ENCODE assay signal across 15 cellular contexts in the genomic region with DNA sequence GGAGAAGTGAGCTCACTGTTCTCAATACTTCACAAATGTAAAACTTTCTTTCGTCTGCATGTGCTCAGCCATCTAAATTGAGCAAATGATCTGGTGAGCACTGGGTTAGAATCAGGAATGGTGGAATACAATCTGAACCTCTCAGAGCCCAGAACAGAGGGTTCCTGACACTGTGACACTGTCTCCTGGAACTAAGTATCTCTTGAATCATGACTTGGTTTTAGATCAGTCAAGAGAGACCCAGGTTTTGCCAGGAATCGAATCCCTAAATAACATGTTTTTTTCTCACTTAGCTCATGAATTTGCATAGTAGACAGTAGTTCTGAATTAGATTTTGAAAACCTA. TPM values are rescaled to one million over a fixed set of nuclear protein-coding genes. Genes with fewer than 3 reads are reported as not detected.
A peak's percentile ranks its signal among the peaks of the same experiment; 100 is the strongest.
DNase-seq lines count a peak whose midpoint lies in the region; TF ChIP-seq lines count a peak whose summit lies in the region.
"Had no signal": no experiment of that assay in that cellular context is flagged by ENCODE, and none has a peak within 500 bp of the region (broad histone marks: within the 10 kb centered on the region; RNA-seq: fewer than 3 reads in every experiment).

No MANE protein-coding gene starts in this region.

- DNase-seq in GM23248: no peak
- DNase-seq in right atrium auricular region (ENCODE audit: low spot score): no peak
- DNase-seq in RKO (ENCODE audit: low spot score): no peak
- no peak for DNase-seq in NOMO-1 (lab: John Stamatoyannopoulos, UW; ENCODE audit: unreplicated experiment in 2 of 2)
- DNase-seq in NCI-H510A treated with DMSO at 0.1 percent for 48 hours (lab: John Stamatoyannopoulos, UW): no peak
- no peak for DNase-seq in GF-D8 (lab: John Stamatoyannopoulos, UW)
- DNase-seq: activated effector memory CD4-positive, alpha-beta T cell treated with Interleukin-2 at 50 U/mL for 16 hours; GDM1; NCI-H1092; NCI-H524 treated with DMSO at 0.1 percent for 48 hours; SIG-M5 had no signal

- TF ChIP-seq CTCF in right atrium auricular region (IDR thresholded peaks at IDR 0.05): no peak

- H2AFZ ChIP-seq in GM23248: no peak overlapping the region

- peak overlapping the region; percentile 51 for H3K27ac ChIP-seq in GM23248
- peak overlapping the region; percentile 14 to 53 for H3K27ac ChIP-seq in right atrium auricular region
- peak overlapping the region; percentile 67 for H3K27ac ChIP-seq in skeletal muscle tissue (ENCODE audit: low read depth, low read length)
- H3K27ac ChIP-seq: BLaER1 treated with 17β-estradiol and CSF1 and Interleukin-3, amounts not matched to agents 10 nM and 100 nM had no signal

- peaks cover 55% of the 10 kb centered on the region for H3K4me1 ChIP-seq in GM23248 (ENCODE audit: insufficient read depth)
- peaks cover 0 to 49% of the 10 kb centered on the region in 2 donors for H3K4me1 ChIP-seq in right atrium auricular region
- peaks cover 39 to 49% (median 40%) of the 10 kb centered on the region in 3 donors for H3K4me1 ChIP-seq in skeletal muscle tissue (ENCODE audit: control insufficient read depth in 3 of 3, insufficient read depth in 3 of 3, low read length in 3 of 3)

- H3K36me3 Mint-ChIP-seq in activated naive CD8-positive, alpha-beta T cell: peaks cover 9% of the 10 kb centered on the region

- 13 to 15% methylated on average over 2 of the region's 2 CpGs for WGBS in GM23248 (ENCODE audit: low coverage in 1 of 2, low lambda C conversion rate in 2 of 2, missing lambda C conversion rate in 2 of 2), 2 experiments

- no peaks in the 10 kb centered on the region for H3K9me2 ChIP-seq in GM23248 (ENCODE audit: insufficient read depth)

- peaks cover 76% of the 10 kb centered on the region for H3F3A ChIP-seq in GM23248 (ENCODE audit: insufficient read depth)

- no peak overlapping the region for H3K4me3 Mint-ChIP-seq in activated naive CD8-positive, alpha-beta T cell

- no peaks in the 10 kb centered on the region for H3K9me3 ChIP-seq in GM23248 (ENCODE audit: low read depth)
- H3K9me3 ChIP-seq in right atrium auricular region: no peaks in the 10 kb centered on the region
- no peaks in the 10 kb centered on the region for H3K9me3 ChIP-seq in skeletal muscle tissue (ENCODE audit: control insufficient read depth in 3 of 3, low read length in 3 of 3)
- H3K9me3 ChIP-seq: BLaER1 treated with 17β-estradiol and CSF1 and Interleukin-3, amounts not matched to agents 10 nM and 100 nM had no signal

- H4K20me1 ChIP-seq in GM23248 (ENCODE audit: insufficient read depth): no peaks in the 10 kb centered on the region

- H3K4me3 ChIP-seq in GM23248 (no peak overlapping the region), right atrium auricular region (no peak overlapping the region), skeletal muscle tissue (ENCODE audit: low read length in 3 of 3) (no peak overlapping the region)
- H3K4me3 ChIP-seq: BLaER1 treated with 17β-estradiol and CSF1 and Interleukin-3, amounts not matched to agents 10 nM and 100 nM had no signal

- peaks cover 27% of the 10 kb centered on the region for H3K4me1 Mint-ChIP-seq in activated naive CD8-positive, alpha-beta T cell (ENCODE audit: low read depth)

- peak overlapping the region; percentile 28; the same call in 1 of the 2 replicates for H3K9ac ChIP-seq in GM23248
- H3K9ac ChIP-seq in skeletal muscle tissue (ENCODE audit: low read depth in 1 of 3, low read length in 3 of 3): no peak overlapping the region

- H3K27me3 ChIP-seq in GM23248 (replicated peaks; ENCODE audit: insufficient read depth): no peaks in the 10 kb centered on the region
- no peaks in the 10 kb centered on the region for H3K27me3 ChIP-seq in right atrium auricular region
- H3K27me3 ChIP-seq in skeletal muscle tissue (ENCODE audit: control insufficient read depth in 3 of 3, insufficient read depth in 3 of 3, low read length in 3 of 3): no peaks in the 10 kb centered on the region
- H3K27me3 ChIP-seq: BLaER1 treated with 17β-estradiol and CSF1 and Interleukin-3, amounts not matched to agents 10 nM and 100 nM had no signal

- no peaks in the 10 kb centered on the region for H3K27me3 Mint-ChIP-seq in activated naive CD8-positive, alpha-beta T cell
- H3K27me3 Mint-ChIP-seq: progenitor cell of endocrine pancreas had no signal

- peak overlapping the region; percentile 41 for H3K27ac Mint-ChIP-seq in activated naive CD8-positive, alpha-beta T cell

- H3K36me3 ChIP-seq in GM23248 (ENCODE audit: low read depth): peaks cover 44% of the 10 kb centered on the region
- H3K36me3 ChIP-seq in right atrium auricular region: peaks cover 49% of the 10 kb centered on the region
- peaks cover 37 to 48% (median 43%) of the 10 kb centered on the region in 3 donors for H3K36me3 ChIP-seq in skeletal muscle tissue (ENCODE audit: control insufficient read depth in 3 of 3, insufficient read depth in 3 of 3, low read length in 3 of 3)

- peak overlapping the region; percentile 27 for H3K4me2 ChIP-seq in GM23248 (ENCODE audit: unreplicated experiment)
- H3K4me2 ChIP-seq: BLaER1 treated with 17β-estradiol and CSF1 and Interleukin-3, amounts not matched to agents 10 nM and 100 nM had no signal

- H3K9me3 Mint-ChIP-seq in activated naive CD8-positive, alpha-beta T cell (ENCODE audit: low read depth): no peaks in the 10 kb centered on the region

- no peaks in the 10 kb centered on the region for H3K79me2 ChIP-seq in GM23248 (ENCODE audit: insufficient read depth)

- in situ Hi-C loops in GM23248 (cut with MboI): no loop called here

RNA-seq across cellular contexts. Expression of gene SF3B3, which starts 49.3 kb away (rescaled TPM):
- total RNA-seq in GM23248 (2014; rRNA removed; shearing (Covaris generic)): 69.3 and 166 TPM in 2 replicates
- polyA plus RNA-seq in GM23248 (2016; fragmentation: Nextera tagmentation; extraction: Ambion mirVana): 185 TPM in 2 replicates
- total RNA-seq in right atrium auricular region: 10 to 100 TPM; 82.1 to 95.1 TPM
- 83.5 TPM for total RNA-seq in skeletal muscle tissue

RNA-seq across cellular contexts. Expression of gene COG4, which starts 49.5 kb away (rescaled TPM):
- 66.4 and 83.2 TPM in 2 replicates for total RNA-seq in GM23248 (2014; rRNA removed; shearing (Covaris generic))
- 59.0 and 60.6 TPM in 2 replicates for polyA plus RNA-seq in GM23248 (2016; fragmentation: Nextera tagmentation; extraction: Ambion mirVana)
- total RNA-seq in right atrium auricular region (10 to 100 TPM; 29.1 to 41.8 TPM), skeletal muscle tissue (66.8 TPM)
